ENCODE assay signal across 16 cellular contexts in genomic region chr7:26532490-26532889, GRCh38.
"Had no signal": no experiment of that assay in that cellular context is flagged by ENCODE, and none has a peak within 500 bp of the region (broad histone marks: within the 10 kb centered on the region; RNA-seq: fewer than 3 reads in every experiment).

No MANE protein-coding gene starts in this region.

- H3K4me1 Mint-ChIP-seq: naive B cell; stimulated activated naive CD8-positive, alpha-beta T cell treated with anti-CD3 and anti-CD28 coated beads, Interleukin-15, amount 100 ng/mL, for 72 hours had no signal

- H3K9me3 Mint-ChIP-seq: dendritic cell treated with granulocyte-macrophage colony-stimulating factor and Interleukin-4, amounts not matched to agents 40 ng/mL and 50 ng/mL, for 4 days; effector memory CD8-positive, alpha-beta T cell; naive B cell; neural crest cell; stimulated activated naive B cell treated with anti-CD40 and anti-IgM and Interleukin-4, amounts not matched to agents 10 μg/mL and 1 μg/mL and 100 μg/mL, for 72 hours; stimulated activated naive CD8-positive, alpha-beta T cell treated with anti-CD3 and anti-CD28 coated beads, Interleukin-15, amount 100 ng/mL, for 72 hours had no signal

- H3K36me3 Mint-ChIP-seq: naive B cell; stimulated activated naive B cell treated with anti-CD40 and anti-IgM and Interleukin-4, amounts not matched to agents 10 μg/mL and 1 μg/mL and 100 μg/mL, for 72 hours had no signal

- H3K27ac Mint-ChIP-seq: dendritic cell treated with granulocyte-macrophage colony-stimulating factor and Interleukin-4, amounts not matched to agents 40 ng/mL and 50 ng/mL, for 4 days; effector memory CD8-positive, alpha-beta T cell; naive B cell; stimulated activated naive B cell treated with anti-CD40 and anti-IgM and Interleukin-4, amounts not matched to agents 10 μg/mL and 1 μg/mL and 100 μg/mL, for 72 hours; stimulated activated naive CD8-positive, alpha-beta T cell treated with anti-CD3 and anti-CD28 coated beads, Interleukin-15, amount 100 ng/mL, for 72 hours had no signal

- DNase-seq: effector memory CD8-positive, alpha-beta T cell; gastrocnemius medialis; heart right ventricle; hypothalamus; mesendoderm; naive B cell; posterior cingulate gyrus; spleen; stimulated activated CD4-positive, alpha-beta T cell treated with anti-CD3 and anti-CD28 coated beads, Interleukin-15, amount 100 ng/mL, for 24 hours; stimulated activated CD4-positive, alpha-beta T cell treated with anti-CD3 and anti-CD28 coated beads, Interleukin-1b, Interleukin-23, amount 100 ng/mL, for 48 hours; stimulated activated CD4-positive, alpha-beta T cell treated with anti-CD3 and anti-CD28 coated beads, Interleukin-4, amount 100 ng/mL, for 24 hours; stimulated activated naive B cell treated with anti-CD40 and anti-IgM and Interleukin-4, amounts not matched to agents 10 μg/mL and 1 μg/mL and 100 μg/mL, for 72 hours; stimulated activated naive CD8-positive, alpha-beta T cell treated with anti-CD3 and anti-CD28 coated beads, Interleukin-15, amount 100 ng/mL, for 72 hours; testis had no signal

- H3K4me3 Mint-ChIP-seq: dendritic cell treated with granulocyte-macrophage colony-stimulating factor and Interleukin-4, amounts not matched to agents 40 ng/mL and 50 ng/mL, for 4 days; effector memory CD8-positive, alpha-beta T cell; naive B cell; neural crest cell; stimulated activated naive B cell treated with anti-CD40 and anti-IgM and Interleukin-4, amounts not matched to agents 10 μg/mL and 1 μg/mL and 100 μg/mL, for 72 hours; stimulated activated naive CD8-positive, alpha-beta T cell treated with anti-CD3 and anti-CD28 coated beads, Interleukin-15, amount 100 ng/mL, for 72 hours had no signal
